In the genomic region with DNA sequence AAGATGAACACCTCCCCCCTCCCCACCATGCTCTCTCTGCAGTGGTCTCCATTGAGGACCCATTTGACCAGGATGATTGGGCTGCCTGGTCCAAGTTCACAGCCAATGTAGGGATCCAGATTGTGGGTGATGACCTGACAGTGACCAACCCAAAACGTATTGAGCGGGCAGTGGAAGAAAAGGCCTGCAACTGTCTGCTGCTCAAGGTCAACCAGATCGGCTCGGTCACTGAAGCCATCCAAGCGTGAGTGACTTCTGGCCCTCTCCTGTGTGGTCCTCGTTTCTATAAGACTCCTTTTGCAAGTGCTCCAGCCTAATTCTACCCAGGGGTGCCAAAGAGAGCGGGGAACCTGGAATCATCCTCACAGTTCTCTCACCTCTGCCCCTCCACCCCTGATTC, we compare ENCODE assay signal across 25 cellular contexts. TPM values are rescaled to one million over a fixed set of nuclear protein-coding genes. Genes with fewer than 3 reads are reported as not detected.
DNase-seq lines count a peak whose midpoint lies in the region; ATAC-seq, FAIRE-seq and TF ChIP-seq lines count a peak whose summit lies in the region.
"Had no signal": no experiment of that assay in that cellular context is flagged by ENCODE, and none has a peak within 500 bp of the region (broad histone marks: within the 10 kb centered on the region; RNA-seq: fewer than 3 reads in every experiment).

No MANE protein-coding gene starts in this region.

- no peak for TF ChIP-seq EP300 in GM12878 (IDR thresholded peaks at IDR 0.05; ENCODE audit: borderline replicate concordance in 1 of 2, control insufficient read depth in 1 of 2, low read depth in 2 of 2, low read length in 2 of 2)

- H3K4me2 ChIP-seq in GM12878 (ENCODE audit: control insufficient read depth, insufficient read depth), result peak overlapping the region; percentile 36

- H3K4me3 ChIP-seq in GM12878, result peak overlapping the region; percentile 4; the same call in 1 of the 2 replicates
- H3K4me3 ChIP-seq: upper lobe of right lung had no signal

- no peaks in the 10 kb centered on the region for H4K20me1 ChIP-seq in GM12878 (ENCODE audit: control insufficient read depth, insufficient read depth)

- RAD21 ChIA-PET in GM12878 (lab: Charles Lee; ENCODE audit: unreplicated experiment), result interaction anchor here (0.6 to 2.4 kb wide), 5 partner anchors 16 to 70 kb away, joined by 3 to 10 read pairs (median 4); a partner anchor contains a TSS

- SMC1A ChIA-PET in GM12878 (lab: Charles Lee; ENCODE audit: uncharacterized antibody, unreplicated experiment), result interaction anchor here (1.1 to 1.8 kb wide), 4 partner anchors 22 to 49 kb away, joined by 3 to 6 read pairs (median 3); a partner anchor contains a TSS

- CTCF ChIA-PET in activated CD8-positive, alpha-beta T cell treated with anti-CD3 and anti-CD28 coated beads for 36 hours (lab: Charles Lee), result interaction anchor here (0.9 to 1.7 kb wide), 5 partner anchors 9 to 43 kb away, joined by 3 to 6 read pairs (median 3); a partner anchor contains a TSS
- CTCF ChIA-PET in activated CD8-positive, alpha-beta T cell treated with anti-CD3 and anti-CD28 coated beads, Interleukin-2, amount 10 ng/mL, durations not matched to agents 7 days and 5 days (lab: Charles Lee), result interaction anchor here (0.7 to 4.8 kb wide), 10 partner anchors 13 to 191 kb away, joined by 3 to 31 read pairs (median 4); a partner anchor contains a TSS
- CTCF ChIA-PET in GM12878 (lab: Yijun Ruan, JAX), result interaction anchor here (1.0 to 6.2 kb wide), 10 partner anchors 15 to 224 kb away, joined by 3 to 111 read pairs (median 5); a partner anchor contains a TSS
- CTCF ChIA-PET in CD4-positive, alpha-beta T cell (lab: Charles Lee), result interaction anchor here (1.1 to 1.2 kb wide), 2 partner anchors 49 kb away, joined by 4 read pairs; a partner anchor contains a TSS

- no peak for TF ChIP-seq POLR2A in GM12878 (IDR thresholded peaks at IDR 0.05; ENCODE audit: low read depth, low read length)

- H3K9ac ChIP-seq in GM12878 (ENCODE audit: control insufficient read depth, insufficient read depth, low read length), result no peak overlapping the region

- FAIRE-seq in GM12878 (lab: Jason Lieb, UNC), result no peak
- FAIRE-seq: D721Med, H54 had no signal

- no peaks in the 10 kb centered on the region for H3K9me3 Mint-ChIP-seq in activated CD8-positive, alpha-beta T cell treated with anti-CD3 and anti-CD28 coated beads for 36 hours
- H3K9me3 Mint-ChIP-seq in activated CD8-positive, alpha-beta T cell treated with anti-CD3 and anti-CD28 coated beads, Interleukin-2, amount 10 ng/mL, durations not matched to agents 7 days and 5 days (ENCODE audit: insufficient read depth), result no peaks in the 10 kb centered on the region
- no peaks in the 10 kb centered on the region for H3K9me3 Mint-ChIP-seq in stimulated activated memory B cell treated with anti-CD40 and anti-IgM and Interleukin-4, amounts not matched to agents 10 μg/mL and 1 μg/mL and 100 μg/mL, for 72 hours
- H3K9me3 Mint-ChIP-seq in CD4-positive, alpha-beta T cell, result no peaks in the 10 kb centered on the region

- H3K27ac ChIP-seq in GM12878 (ENCODE audit: control insufficient read depth, insufficient read depth), result peak overlapping the region; percentile 36
- no peak overlapping the region for H3K27ac ChIP-seq in CD4-positive, alpha-beta T cell (ENCODE audit: low read depth, low read length)
- H3K27ac ChIP-seq: upper lobe of right lung had no signal

- peaks cover 46% of the 10 kb centered on the region for H3K4me1 Mint-ChIP-seq in activated CD8-positive, alpha-beta T cell treated with anti-CD3 and anti-CD28 coated beads for 36 hours (ENCODE audit: low read depth)
- peaks cover 55% of the 10 kb centered on the region for H3K4me1 Mint-ChIP-seq in activated CD8-positive, alpha-beta T cell treated with anti-CD3 and anti-CD28 coated beads, Interleukin-2, amount 10 ng/mL, durations not matched to agents 7 days and 5 days (ENCODE audit: low read depth)
- H3K4me1 Mint-ChIP-seq in stimulated activated memory B cell treated with anti-CD40 and anti-IgM and Interleukin-4, amounts not matched to agents 10 μg/mL and 1 μg/mL and 100 μg/mL, for 72 hours, result peaks cover 58% of the 10 kb centered on the region
- peaks cover 17% of the 10 kb centered on the region for H3K4me1 Mint-ChIP-seq in CD4-positive, alpha-beta T cell (ENCODE audit: low read depth)

- peaks cover 2 to 9% of the 10 kb centered on the region in 2 experiments; a peak in 2 of 4 replicates for H3K36me3 ChIP-seq in GM12878 (ENCODE audit: control insufficient read depth in 2 of 2, insufficient read depth in 2 of 2, low read length in 1 of 2)
- H3K36me3 ChIP-seq: upper lobe of right lung had no signal

- POLR2A ChIA-PET in activated CD8-positive, alpha-beta T cell treated with anti-CD3 and anti-CD28 coated beads for 36 hours (lab: Charles Lee), result interaction anchor here (0.9 to 36.0 kb wide), 3 partner anchors 17 to 60 kb away, joined by 3 to 1266 read pairs (median 4); a partner anchor contains a TSS
- POLR2A ChIA-PET in activated CD8-positive, alpha-beta T cell treated with anti-CD3 and anti-CD28 coated beads, Interleukin-2, amount 10 ng/mL, durations not matched to agents 7 days and 5 days (lab: Charles Lee), result interaction anchor here (1.2 to 1.8 kb wide), 2 partner anchors 16 to 22 kb away, joined by 5 to 12 read pairs; a partner anchor contains a TSS
- POLR2A ChIA-PET in GM12878 (lab: Charles Lee), result interaction anchor here (0.6 to 1.5 kb wide), 3 partner anchors 10 to 110 kb away, joined by 4 to 6 read pairs (median 5); no protein-coding TSS in a partner anchor
- POLR2A ChIA-PET in CD4-positive, alpha-beta T cell (lab: Charles Lee), result interaction anchor here (0.9 kb wide), 1 partner anchor 22 kb away, joined by 3 read pairs; a partner anchor contains a TSS

- ATAC-seq in activated CD8-positive, alpha-beta T cell treated with anti-CD3 and anti-CD28 coated beads for 36 hours, result no peak
- ATAC-seq in activated CD8-positive, alpha-beta T cell treated with anti-CD3 and anti-CD28 coated beads, Interleukin-2, amount 10 ng/mL, durations not matched to agents 7 days and 5 days, result no peak
- no peak for ATAC-seq in GM12878
- no peak for ATAC-seq in stimulated activated memory B cell treated with anti-CD40 and anti-IgM and Interleukin-4, amounts not matched to agents 10 μg/mL and 1 μg/mL and 100 μg/mL, for 72 hours
- no peak for ATAC-seq in CD4-positive, alpha-beta T cell (ENCODE audit: poor library complexity)
- ATAC-seq: activated CD8-positive, alpha-beta memory T cell treated with anti-CD3 and anti-CD28 coated beads, Interleukin-2, amount 10 ng/mL, durations not matched to agents 7 days and 5 days; right cardiac atrium; SK-N-SH treated with all-trans-retinoic acid at 6 μM for 48 hours; upper lobe of right lung had no signal

- H3K79me2 ChIP-seq in GM12878 (ENCODE audit: control insufficient read depth, insufficient read depth, low read length), result peaks cover 3% of the 10 kb centered on the region

- no TSS peak for BruUV-seq in GM12878 (replicated peaks; lab: Mats Ljungman, UMichigan)

- peaks cover 44% of the 10 kb centered on the region for H3K4me1 ChIP-seq in GM12878 (ENCODE audit: control insufficient read depth, insufficient read depth, low read length)

- peak overlapping the region; percentile 20 for H3K27ac Mint-ChIP-seq in activated CD8-positive, alpha-beta T cell treated with anti-CD3 and anti-CD28 coated beads for 36 hours
- H3K27ac Mint-ChIP-seq in activated CD8-positive, alpha-beta T cell treated with anti-CD3 and anti-CD28 coated beads, Interleukin-2, amount 10 ng/mL, durations not matched to agents 7 days and 5 days, result no peak overlapping the region
- peak overlapping the region; percentile 83 for H3K27ac Mint-ChIP-seq in stimulated activated memory B cell treated with anti-CD40 and anti-IgM and Interleukin-4, amounts not matched to agents 10 μg/mL and 1 μg/mL and 100 μg/mL, for 72 hours
- H3K27ac Mint-ChIP-seq in CD4-positive, alpha-beta T cell, result no peak overlapping the region

- intact Hi-C loops in activated CD8-positive, alpha-beta T cell treated with anti-CD3 and anti-CD28 coated beads for 36 hours (cut with micrococcal nuclease), result no loop called here
- intact Hi-C loops in GM12878 (cut with micrococcal nuclease; ENCODE audit: unreplicated experiment), result loop anchor here (5.0 kb wide), 2 partner anchors 171 to 191 kb away; a partner anchor contains a TSS
- intact Hi-C loops in CD4-positive, alpha-beta T cell (cut with DNase I, micrococcal nuclease), result loop anchor here (5.0 kb wide), 1 partner anchor 96 kb away; a partner anchor contains a TSS

- no peaks in the 10 kb centered on the region for H3K9me3 ChIP-seq in GM12878 (replicated peaks; ENCODE audit: control insufficient read depth, insufficient read depth, low read length)
- H3K9me3 ChIP-seq in CD4-positive, alpha-beta T cell (ENCODE audit: control insufficient read depth, low read length), result no peaks in the 10 kb centered on the region
- H3K9me3 ChIP-seq: upper lobe of right lung had no signal

- TF ChIP-seq CTCF in activated CD8-positive, alpha-beta T cell treated with anti-CD3 and anti-CD28 coated beads for 36 hours (IDR thresholded peaks at IDR 0.05), result no peak
- TF ChIP-seq CTCF in GM12878 (IDR thresholded peaks at IDR 0.05 in 2 of 3, conservative IDR thresholded peaks at IDR 0.05 in 1 of 3; ENCODE audit: control insufficient read depth in 2 of 3, extremely low read depth in 1 of 3, insufficient read depth in 1 of 3, low read depth in 3 of 3, low read length in 3 of 3), result no peak
- no peak for TF ChIP-seq CTCF in CD4-positive, alpha-beta T cell (IDR thresholded peaks at IDR 0.05)

- H3K27me3 Mint-ChIP-seq in activated CD8-positive, alpha-beta T cell treated with anti-CD3 and anti-CD28 coated beads for 36 hours, result no peaks in the 10 kb centered on the region
- H3K27me3 Mint-ChIP-seq in activated CD8-positive, alpha-beta T cell treated with anti-CD3 and anti-CD28 coated beads, Interleukin-2, amount 10 ng/mL, durations not matched to agents 7 days and 5 days (ENCODE audit: low read depth), result no peaks in the 10 kb centered on the region
- H3K27me3 Mint-ChIP-seq in stimulated activated memory B cell treated with anti-CD40 and anti-IgM and Interleukin-4, amounts not matched to agents 10 μg/mL and 1 μg/mL and 100 μg/mL, for 72 hours, result no peaks in the 10 kb centered on the region
- H3K27me3 Mint-ChIP-seq in CD4-positive, alpha-beta T cell, result no peaks in the 10 kb centered on the region
- H3K27me3 Mint-ChIP-seq: activated CD8-positive, alpha-beta memory T cell treated with anti-CD3 and anti-CD28 coated beads, Interleukin-2, amount 10 ng/mL, durations not matched to agents 7 days and 5 days had no signal

- in situ Hi-C loops in GM12878 (cut with MboI), result no loop called here

- no peak overlapping the region for H2AFZ ChIP-seq in GM12878 (ENCODE audit: control insufficient read depth, low read depth, low read length)

- peaks cover 48% of the 10 kb centered on the region for H3K36me3 Mint-ChIP-seq in activated CD8-positive, alpha-beta T cell treated with anti-CD3 and anti-CD28 coated beads for 36 hours (ENCODE audit: low read depth)
- peaks cover 56% of the 10 kb centered on the region for H3K36me3 Mint-ChIP-seq in activated CD8-positive, alpha-beta T cell treated with anti-CD3 and anti-CD28 coated beads, Interleukin-2, amount 10 ng/mL, durations not matched to agents 7 days and 5 days (ENCODE audit: low read depth)
- peaks cover 23% of the 10 kb centered on the region for H3K36me3 Mint-ChIP-seq in stimulated activated memory B cell treated with anti-CD40 and anti-IgM and Interleukin-4, amounts not matched to agents 10 μg/mL and 1 μg/mL and 100 μg/mL, for 72 hours
- peaks cover 42% of the 10 kb centered on the region for H3K36me3 Mint-ChIP-seq in CD4-positive, alpha-beta T cell (ENCODE audit: low read depth)

- H3K4me3 Mint-ChIP-seq in activated CD8-positive, alpha-beta T cell treated with anti-CD3 and anti-CD28 coated beads for 36 hours, result no peak overlapping the region
- H3K4me3 Mint-ChIP-seq in activated CD8-positive, alpha-beta T cell treated with anti-CD3 and anti-CD28 coated beads, Interleukin-2, amount 10 ng/mL, durations not matched to agents 7 days and 5 days, result no peak overlapping the region
- H3K4me3 Mint-ChIP-seq in stimulated activated memory B cell treated with anti-CD40 and anti-IgM and Interleukin-4, amounts not matched to agents 10 μg/mL and 1 μg/mL and 100 μg/mL, for 72 hours, result no peak overlapping the region
- no peak overlapping the region for H3K4me3 Mint-ChIP-seq in CD4-positive, alpha-beta T cell
- H3K4me3 Mint-ChIP-seq: activated CD8-positive, alpha-beta memory T cell treated with anti-CD3 and anti-CD28 coated beads, Interleukin-2, amount 10 ng/mL, durations not matched to agents 7 days and 5 days had no signal

- no peak for TF ChIP-seq RAD21 in GM12878 (IDR thresholded peaks at IDR 0.05; ENCODE audit: insufficient read depth, low read depth, low read length)

- H3K27me3 ChIP-seq in GM12878 (replicated peaks in 1 of 2; ENCODE audit: control insufficient read depth in 2 of 2, insufficient read depth in 2 of 2, low read length in 1 of 2), result no peaks in the 10 kb centered on the region
- no peaks in the 10 kb centered on the region for H3K27me3 ChIP-seq in CD4-positive, alpha-beta T cell (ENCODE audit: control insufficient read depth, insufficient read depth, low read length)
- H3K27me3 ChIP-seq: upper lobe of right lung had no signal

- 70% methylated on average over 7 of the region's 7 CpGs for WGBS in GM12878 (ENCODE audit: insufficient coverage, insufficient replicate concordance, low lambda C conversion rate, missing lambda C conversion rate)

- DNase-seq in activated CD8-positive, alpha-beta T cell treated with anti-CD3 and anti-CD28 coated beads for 36 hours, result no peak
- no peak for DNase-seq in activated CD8-positive, alpha-beta T cell treated with anti-CD3 and anti-CD28 coated beads, Interleukin-2, amount 10 ng/mL, durations not matched to agents 7 days and 5 days
- no peak for DNase-seq in GM12878 (ENCODE audit: low read depth, low spot score)
- DNase-seq in CD4-positive, alpha-beta T cell, result no peak
- DNase-seq in NCI-H1417 (lab: John Stamatoyannopoulos, UW), result no peak
- DNase-seq: activated CD4-positive, CD25-positive, alpha-beta regulatory T cell treated with anti-CD3 and anti-CD28 coated beads, Interleukin-2, amount 50 U/mL, for 72 hours; activated CD8-positive, alpha-beta memory T cell treated with anti-CD3 and anti-CD28 coated beads, Interleukin-2, amount 10 ng/mL, durations not matched to agents 7 days and 5 days; activated effector memory CD4-positive, alpha-beta T cell treated with Interleukin-2 at 50 U/mL for 16 hours; C1 segment of cervical spinal cord; hippocampal formation; NCI-H524 treated with DMSO at 0.1 percent for 48 hours; stimulated activated naive CD4-positive, alpha-beta T cell treated with Interleukin-2 at 50 U/mL for 16 hours; T1000 had no signal

RNA-seq across cellular contexts. Expression of a gene that starts 6.2 kb away (rescaled TPM):
- 10 to 100 TPM; 26.4 to 28.5 TPM for total RNA-seq in activated CD8-positive, alpha-beta T cell treated with anti-CD3 and anti-CD28 coated beads for 36 hours
- total RNA-seq in activated CD8-positive, alpha-beta T cell treated with anti-CD3 and anti-CD28 coated beads, Interleukin-2, amount 10 ng/mL, durations not matched to agents 7 days and 5 days, result 10 to 100 TPM; 21.6 to 24.5 TPM
- total RNA-seq in GM12878 (2013; cell fraction: nucleolus; rRNA removed), result 26.1 and 27.4 TPM in 2 replicates
- total RNA-seq in GM12878 (2014; rRNA removed) (2.6 and 3.3 TPM in 2 replicates), GM12878 (2014; rRNA removed; fragmentation: Illumina TruSeq; extraction: Trizol) (2.0 and 2.6 TPM in 2 replicates), GM12878 (2021) (38.0 and 44.5 TPM in 2 replicates)
- 10.7 TPM for polyA plus RNA-seq in GM12878 (2011; ENCODE audit: low read depth)
- polyA plus RNA-seq in GM12878 (2011; rRNA removed) (1.4 and 3.9 TPM in 2 replicates), GM12878 (2014; fragmentation: Illumina TruSeq; extraction: Trizol) (5.8 and 15.4 TPM in 2 replicates), GM12878 (2014; fragmentation: Nextera tagmentation; extraction: Ambion mirVana) (under 1 TPM; 0.08 to 0.15 TPM), GM12878 (2014; rRNA removed) (19.7 and 28.8 TPM in 2 replicates), GM12878 (2016; fragmentation: Nextera tagmentation; extraction: Ambion mirVana) (1 to 10 TPM; 6.1 to 6.2 TPM)
- 4.6 and 4.8 TPM in 2 replicates for polyA plus RNA-seq in GM12878 (2011; cell fraction: cytosol; rRNA removed)
- 53.3 and 76.2 TPM in 2 replicates for polyA plus RNA-seq in GM12878 (2011; cell fraction: nucleus; rRNA removed)
- polyA plus RNA-seq in GM12878 (2012), result 30.2 and 35.7 TPM in 2 replicates
- 3.0 and 6.6 TPM in 2 replicates for polyA minus RNA-seq in GM12878 (2011; rRNA and poly(A)+ RNA removed)
- polyA minus RNA-seq in GM12878 (2011; cell fraction: cytosol; rRNA and poly(A)+ RNA removed), result 9.7 and 12.0 TPM in 2 replicates
- 8.9 and 19.5 TPM in 2 replicates for polyA minus RNA-seq in GM12878 (2011; cell fraction: nucleus; rRNA and poly(A)+ RNA removed)
- total RNA-seq in CD4-positive, alpha-beta T cell, result 10 to 100 TPM; 28.7 to 29.6 TPM

RNA-seq across cellular contexts. Expression of a gene that starts 7.2 kb away (rescaled TPM):
- 100 to 1,000 TPM; 315 to 330 TPM for total RNA-seq in activated CD8-positive, alpha-beta T cell treated with anti-CD3 and anti-CD28 coated beads for 36 hours
- total RNA-seq in activated CD8-positive, alpha-beta T cell treated with anti-CD3 and anti-CD28 coated beads, Interleukin-2, amount 10 ng/mL, durations not matched to agents 7 days and 5 days, result 100 to 1,000 TPM; 133 to 141 TPM
- 124 and 142 TPM in 2 replicates for total RNA-seq in GM12878 (2013; cell fraction: nucleolus; rRNA removed)
- total RNA-seq in GM12878 (2014; rRNA removed), result 24.8 and 28.0 TPM in 2 replicates
- total RNA-seq in GM12878 (2014; rRNA removed; fragmentation: Illumina TruSeq; extraction: Trizol), result 25.3 and 25.8 TPM in 2 replicates
- 65.4 and 65.5 TPM in 2 replicates for total RNA-seq in GM12878 (2021)
- 159 TPM for polyA plus RNA-seq in GM12878 (2011; ENCODE audit: low read depth)
- polyA plus RNA-seq in GM12878 (2011; rRNA removed), result 159 and 196 TPM in 2 replicates
- polyA plus RNA-seq in GM12878 (2011; cell fraction: cytosol; rRNA removed), result 187 and 271 TPM in 2 replicates
- 494 and 720 TPM in 2 replicates for polyA plus RNA-seq in GM12878 (2011; cell fraction: nucleus; rRNA removed)
- polyA plus RNA-seq in GM12878 (2012), result 181 and 207 TPM in 2 replicates
- polyA plus RNA-seq in GM12878 (2014; fragmentation: Illumina TruSeq; extraction: Trizol), result 59.1 and 61.1 TPM in 2 replicates
- 10 to 100 TPM; 37.3 to 42.1 TPM for polyA plus RNA-seq in GM12878 (2014; fragmentation: Nextera tagmentation; extraction: Ambion mirVana)
- polyA plus RNA-seq in GM12878 (2014; rRNA removed), result 61.3 and 68.1 TPM in 2 replicates
- polyA plus RNA-seq in GM12878 (2016; fragmentation: Nextera tagmentation; extraction: Ambion mirVana), result 10 to 100 TPM; 39.8 to 44.1 TPM
- 91.5 and 121 TPM in 2 replicates for polyA minus RNA-seq in GM12878 (2011; rRNA and poly(A)+ RNA removed)
- polyA minus RNA-seq in GM12878 (2011; cell fraction: cytosol; rRNA and poly(A)+ RNA removed), result 31.0 and 39.8 TPM in 2 replicates
- polyA minus RNA-seq in GM12878 (2011; cell fraction: nucleus; rRNA and poly(A)+ RNA removed), result 60.9 and 69.0 TPM in 2 replicates
- total RNA-seq in CD4-positive, alpha-beta T cell, result 100 to 1,000 TPM in 1 of 2 experiments, 10 to 100 TPM in 1; 85.6 to 103 TPM

RNA-seq across cellular contexts. Expression of a gene that starts 16.9 kb away (rescaled TPM):
- total RNA-seq in activated CD8-positive, alpha-beta T cell treated with anti-CD3 and anti-CD28 coated beads for 36 hours, result 1 to 10 TPM; 4.6 to 5.3 TPM
- 1 to 10 TPM; 6.5 to 8.6 TPM for total RNA-seq in activated CD8-positive, alpha-beta T cell treated with anti-CD3 and anti-CD28 coated beads, Interleukin-2, amount 10 ng/mL, durations not matched to agents 7 days and 5 days
- total RNA-seq in GM12878 (2013; cell fraction: nucleolus; rRNA removed), result 13.0 and 13.8 TPM in 2 replicates
- total RNA-seq in GM12878 (2014; rRNA removed), result 2.8 and 4.7 TPM in 2 replicates
- total RNA-seq in GM12878 (2014; rRNA removed; fragmentation: Illumina TruSeq; extraction: Trizol), result 4.0 and 4.3 TPM in 2 replicates
- total RNA-seq in GM12878 (2021), result 3.1 and 3.8 TPM in 2 replicates
- polyA plus RNA-seq in GM12878 (2011; ENCODE audit: low read depth), result 7.8 TPM
- polyA plus RNA-seq in GM12878 (2011; rRNA removed), result 5.6 and 6.9 TPM in 2 replicates
- polyA plus RNA-seq in GM12878 (2011; cell fraction: cytosol; rRNA removed), result 6.6 and 7.0 TPM in 2 replicates
- 3.3 and 4.4 TPM in 2 replicates for polyA plus RNA-seq in GM12878 (2011; cell fraction: nucleus; rRNA removed)
- 7.4 and 7.6 TPM in 2 replicates for polyA plus RNA-seq in GM12878 (2012)
- polyA plus RNA-seq in GM12878 (2014; fragmentation: Illumina TruSeq; extraction: Trizol), result 5.2 and 5.4 TPM in 2 replicates
- polyA plus RNA-seq in GM12878 (2014; fragmentation: Nextera tagmentation; extraction: Ambion mirVana), result 1 to 10 TPM; 1.4 to 2.5 TPM
- 3.1 and 3.3 TPM in 2 replicates for polyA plus RNA-seq in GM12878 (2014; rRNA removed)
- polyA plus RNA-seq in GM12878 (2016; fragmentation: Nextera tagmentation; extraction: Ambion mirVana), result 1 to 10 TPM; 3.5 to 5.4 TPM
- polyA minus RNA-seq in GM12878 (2011; rRNA and poly(A)+ RNA removed), result 5.8 and 6.2 TPM in 2 replicates
- 1.0 TPM in 1 of 2 replicates, not detected in the other for polyA minus RNA-seq in GM12878 (2011; cell fraction: cytosol; rRNA and poly(A)+ RNA removed)
- polyA minus RNA-seq in GM12878 (2011; cell fraction: nucleus; rRNA and poly(A)+ RNA removed), result 1.7 TPM in 2 replicates
- total RNA-seq in CD4-positive, alpha-beta T cell, result 1 to 10 TPM; 3.2 to 4.7 TPM

RNA-seq across cellular contexts. Expression of a gene that starts 22.1 kb away (rescaled TPM):
- not detected for total RNA-seq in activated CD8-positive, alpha-beta T cell treated with anti-CD3 and anti-CD28 coated beads for 36 hours
- not detected for total RNA-seq in activated CD8-positive, alpha-beta T cell treated with anti-CD3 and anti-CD28 coated beads, Interleukin-2, amount 10 ng/mL, durations not matched to agents 7 days and 5 days
- total RNA-seq in GM12878 (2013; cell fraction: nucleolus; rRNA removed), result not detected in 2 replicates
- total RNA-seq in GM12878 (2014; rRNA removed) (not detected in 2 replicates), GM12878 (2014; rRNA removed; fragmentation: Illumina TruSeq; extraction: Trizol) (not detected in 2 replicates), GM12878 (2021) (not detected in 2 replicates)
- polyA plus RNA-seq in GM12878 (2011; ENCODE audit: low read depth), result not detected
- polyA plus RNA-seq in GM12878 (2011; rRNA removed) (not detected in 2 replicates), GM12878 (2014; fragmentation: Illumina TruSeq; extraction: Trizol) (not detected in 2 replicates), GM12878 (2014; fragmentation: Nextera tagmentation; extraction: Ambion mirVana) (not detected), GM12878 (2014; rRNA removed) (not detected in 2 replicates), GM12878 (2016; fragmentation: Nextera tagmentation; extraction: Ambion mirVana) (not detected)
- not detected in 2 replicates for polyA plus RNA-seq in GM12878 (2011; cell fraction: cytosol; rRNA removed)
- not detected in 2 replicates for polyA plus RNA-seq in GM12878 (2011; cell fraction: nucleus; rRNA removed)
- polyA plus RNA-seq in GM12878 (2012), result not detected in 2 replicates
- not detected in 2 replicates for polyA minus RNA-seq in GM12878 (2011; rRNA and poly(A)+ RNA removed)
- not detected in 2 replicates for polyA minus RNA-seq in GM12878 (2011; cell fraction: cytosol; rRNA and poly(A)+ RNA removed)
- not detected in 2 replicates for polyA minus RNA-seq in GM12878 (2011; cell fraction: nucleus; rRNA and poly(A)+ RNA removed)
- not detected for total RNA-seq in CD4-positive, alpha-beta T cell
- total RNA-seq: A172; activated CD8-positive, alpha-beta memory T cell treated with anti-CD3 and anti-CD28 coated beads, Interleukin-2, amount 10 ng/mL, durations not matched to agents 7 days and 5 days; cardiac septum; dermis microvascular lymphatic vessel endothelial cell; fibroblast of villous mesenchyme; lung microvascular endothelial cell; omental fat pad; right cardiac atrium; upper lobe of right lung had no signal
- polyA plus RNA-seq: right cardiac atrium had no signal

RNA-seq across cellular contexts. Expression of a gene that starts 22.3 kb away (rescaled TPM):
- total RNA-seq in activated CD8-positive, alpha-beta T cell treated with anti-CD3 and anti-CD28 coated beads for 36 hours, result 100 to 1,000 TPM; 226 to 244 TPM
- 100 to 1,000 TPM; 184 to 185 TPM for total RNA-seq in activated CD8-positive, alpha-beta T cell treated with anti-CD3 and anti-CD28 coated beads, Interleukin-2, amount 10 ng/mL, durations not matched to agents 7 days and 5 days
- 34.9 and 36.3 TPM in 2 replicates for total RNA-seq in GM12878 (2013; cell fraction: nucleolus; rRNA removed)
- 223 and 231 TPM in 2 replicates for total RNA-seq in GM12878 (2014; rRNA removed)
- total RNA-seq in GM12878 (2014; rRNA removed; fragmentation: Illumina TruSeq; extraction: Trizol), result 109 and 124 TPM in 2 replicates
- total RNA-seq in GM12878 (2021), result 192 and 194 TPM in 2 replicates
- polyA plus RNA-seq in GM12878 (2011; ENCODE audit: low read depth), result 177 TPM
- 183 and 331 TPM in 2 replicates for polyA plus RNA-seq in GM12878 (2011; rRNA removed)
- polyA plus RNA-seq in GM12878 (2011; cell fraction: cytosol; rRNA removed), result 632 and 839 TPM in 2 replicates
- 336 and 343 TPM in 2 replicates for polyA plus RNA-seq in GM12878 (2011; cell fraction: nucleus; rRNA removed)
- 433 and 438 TPM in 2 replicates for polyA plus RNA-seq in GM12878 (2012)
- polyA plus RNA-seq in GM12878 (2014; fragmentation: Illumina TruSeq; extraction: Trizol), result 8.0 and 64.5 TPM in 2 replicates
- polyA plus RNA-seq in GM12878 (2014; fragmentation: Nextera tagmentation; extraction: Ambion mirVana), result 100 to 1,000 TPM; 138 to 170 TPM
- 373 and 377 TPM in 2 replicates for polyA plus RNA-seq in GM12878 (2014; rRNA removed)
- 100 to 1,000 TPM; 274 to 291 TPM for polyA plus RNA-seq in GM12878 (2016; fragmentation: Nextera tagmentation; extraction: Ambion mirVana)
- 89.4 and 141 TPM in 2 replicates for polyA minus RNA-seq in GM12878 (2011; rRNA and poly(A)+ RNA removed)
- 46.1 and 52.9 TPM in 2 replicates for polyA minus RNA-seq in GM12878 (2011; cell fraction: cytosol; rRNA and poly(A)+ RNA removed)
- polyA minus RNA-seq in GM12878 (2011; cell fraction: nucleus; rRNA and poly(A)+ RNA removed), result 71.7 and 114 TPM in 2 replicates
- 100 to 1,000 TPM; 305 to 311 TPM for total RNA-seq in CD4-positive, alpha-beta T cell
- total RNA-seq: A172 had no signal

Comparison
In these comparisons a context has a peak if more than half of its experiments do, and no peak if none do; other contexts are left out.
1. H3K27ac Mint-ChIP-seq: peak in activated CD8-positive, alpha-beta T cell treated with anti-CD3 and anti-CD28 coated beads for 36 hours (single experiment) and stimulated activated memory B cell treated with anti-CD40 and anti-IgM and Interleukin-4, amounts not matched to agents 10 μg/mL and 1 μg/mL and 100 μg/mL, for 72 hours (single experiment); none in activated CD8-positive, alpha-beta T cell treated with anti-CD3 and anti-CD28 coated beads, Interleukin-2, amount 10 ng/mL, durations not matched to agents 7 days and 5 days (single experiment) and CD4-positive, alpha-beta T cell (single experiment).